In genomic region chr19:41265376-41266153, GRCh38 we compare ENCODE assay signal across 8 cellular contexts. TPM values are rescaled to one million over a fixed set of nuclear protein-coding genes. Genes with fewer than 3 reads are reported as not detected.
DNase-seq lines count a peak whose midpoint lies in the region; ATAC-seq and TF ChIP-seq lines count a peak whose summit lies in the region.

No MANE protein-coding gene starts in this region.

- peaks cover 39% of the 10 kb centered on the region for H3K36me3 Mint-ChIP-seq in activated CD4-positive, alpha-beta T cell treated with anti-CD3 and anti-CD28 coated beads for 36 hours (ENCODE audit: low read depth)

- H3K36me3 ChIP-seq in SU-DHL-6 (ENCODE audit: low read length): peaks cover 5% of the 10 kb centered on the region
- peaks cover 25% of the 10 kb centered on the region for H3K36me3 ChIP-seq in ectodermal cell (ENCODE audit: control insufficient read depth, insufficient read depth, low read length)

- peak overlapping the region; percentile 100 for H3K9ac ChIP-seq in SU-DHL-6 (ENCODE audit: low read length)

- no peak for TF ChIP-seq CTCF in SU-DHL-6 (IDR thresholded peaks at IDR 0.05; ENCODE audit: insufficient read depth, low read length, poor library complexity, severe bottlenecking)

- H3K27ac Mint-ChIP-seq in activated CD4-positive, alpha-beta T cell treated with anti-CD3 and anti-CD28 coated beads for 36 hours: peak overlapping the region; percentile 100

- intact Hi-C loops in activated CD4-positive, alpha-beta T cell treated with anti-CD3 and anti-CD28 coated beads for 36 hours (cut with DNase I, micrococcal nuclease): no loop called here

- POLR2A ChIA-PET in activated CD4-positive, alpha-beta T cell treated with anti-CD3 and anti-CD28 coated beads for 36 hours (lab: Charles Lee): interaction anchor here (0.7 to 2.0 kb wide), 3 partner anchors 36 to 174 kb away, joined by 3 to 7 read pairs (median 3); partner anchors contain the start of gene DMAC2

- H3K4me1 Mint-ChIP-seq in activated CD4-positive, alpha-beta T cell treated with anti-CD3 and anti-CD28 coated beads for 36 hours: peaks cover 34% of the 10 kb centered on the region

- H3K79me2 ChIP-seq in SU-DHL-6 (ENCODE audit: insufficient read depth, low read length): peaks cover 51% of the 10 kb centered on the region

- H3K9me3 ChIP-seq in SU-DHL-6 (ENCODE audit: insufficient read depth, low read length) (no peaks in the 10 kb centered on the region), ectodermal cell (ENCODE audit: control insufficient read depth, low read length) (no peaks in the 10 kb centered on the region)

- WGBS in ectodermal cell, 2 experiments: 15 to 22% methylated on average over 17 of the region's 17 CpGs

- peak overlapping the region; percentile 87 for H3K27ac ChIP-seq in SU-DHL-6 (ENCODE audit: low read depth, low read length)
- no peak overlapping the region for H3K27ac ChIP-seq in ectodermal cell (ENCODE audit: insufficient read depth, low read depth, low read length, poor library complexity, severe bottlenecking)

- H3K9me2 ChIP-seq in SU-DHL-6 (replicated peaks; ENCODE audit: insufficient read depth, low read length): no peaks in the 10 kb centered on the region

- CTCF ChIA-PET in activated CD4-positive, alpha-beta T cell treated with anti-CD3 and anti-CD28 coated beads for 36 hours (lab: Charles Lee): interaction anchor here (0.9 to 2.4 kb wide), 3 partner anchors 37 to 86 kb away, joined by 3 to 7 read pairs (median 3); no protein-coding TSS in a partner anchor

- H3K27me3 ChIP-seq in SU-DHL-6 (ENCODE audit: low read length) (no peaks in the 10 kb centered on the region), ectodermal cell (ENCODE audit: control insufficient read depth, insufficient read depth, low read length, poor library complexity, severe bottlenecking) (no peaks in the 10 kb centered on the region)

- H3K9me3 Mint-ChIP-seq in activated CD4-positive, alpha-beta T cell treated with anti-CD3 and anti-CD28 coated beads for 36 hours (ENCODE audit: low read depth): no peaks in the 10 kb centered on the region

- H3K4me3 ChIP-seq in SU-DHL-6 (ENCODE audit: insufficient read depth, low read length, poor library complexity, severe bottlenecking) (peak overlapping the region; percentile 93), ectodermal cell (ENCODE audit: insufficient read depth, low read depth, low read length) (peak overlapping the region; percentile 88)

- H3K4me3 Mint-ChIP-seq in activated CD4-positive, alpha-beta T cell treated with anti-CD3 and anti-CD28 coated beads for 36 hours: peak overlapping the region; percentile 95

- H3K27me3 Mint-ChIP-seq in activated CD4-positive, alpha-beta T cell treated with anti-CD3 and anti-CD28 coated beads for 36 hours: no peaks in the 10 kb centered on the region

- no peak for ATAC-seq in activated CD4-positive, alpha-beta T cell treated with anti-CD3 and anti-CD28 coated beads for 36 hours
- no peak for ATAC-seq in HG03108 (IDR thresholded peaks at IDR 0.05; ENCODE audit: unreplicated experiment)
- ATAC-seq in HG02759 (IDR thresholded peaks at IDR 0.05; ENCODE audit: unreplicated experiment): no peak

- H3K4me2 ChIP-seq in SU-DHL-6 (ENCODE audit: low read depth, low read length, poor library complexity, severe bottlenecking): peak overlapping the region; percentile 93

- DNase-seq in activated CD4-positive, alpha-beta T cell treated with anti-CD3 and anti-CD28 coated beads for 36 hours: peak; percentile 20
- DNase-seq in activated CD4-positive, alpha-beta T cell treated with anti-CD3 and anti-CD28 coated beads for 1 hour: no peak
- DNase-seq in myocyte (ENCODE audit: low read depth): peak; percentile 35
- no peak for DNase-seq in NOMO-1 treated with DMSO at 0.1 percent for 48 hours (lab: John Stamatoyannopoulos, UW; ENCODE audit: unreplicated experiment)

- H3K4me1 ChIP-seq in ectodermal cell (ENCODE audit: control insufficient read depth, insufficient read depth, low read length): peaks cover 9% of the 10 kb centered on the region

- H2AFZ ChIP-seq in SU-DHL-6 (ENCODE audit: low read depth, low read length, severe bottlenecking): no peak overlapping the region

- H4K20me1 ChIP-seq in SU-DHL-6 (ENCODE audit: low read depth, low read length): no peaks in the 10 kb centered on the region

- peaks cover 11% of the 10 kb centered on the region; the same call in 1 of the 2 replicates for H3F3A ChIP-seq in SU-DHL-6 (ENCODE audit: insufficient read depth)

RNA-seq across cellular contexts. Expression of gene HNRNPUL1, which starts 1.4 kb away (rescaled TPM):
- 100 to 1,000 TPM; 263 to 312 TPM for total RNA-seq in activated CD4-positive, alpha-beta T cell treated with anti-CD3 and anti-CD28 coated beads for 36 hours
- 253 TPM for polyA plus RNA-seq in ectodermal cell (2013, experiment 1 of 4)
- 257 TPM for polyA plus RNA-seq in ectodermal cell (2013, experiment 2 of 4)
- polyA plus RNA-seq in ectodermal cell (2013, experiment 3 of 4): 199 TPM
- polyA plus RNA-seq in ectodermal cell (2013, experiment 4 of 4): 224 TPM
- total RNA-seq in myocyte: 78.6 and 81.4 TPM in 2 replicates
- polyA plus RNA-seq in myocyte (2012): 112 TPM

RNA-seq across cellular contexts. Expression of gene CCDC97, which starts 44.4 kb away (rescaled TPM):
- 10 to 100 TPM; 21.2 to 21.4 TPM for total RNA-seq in activated CD4-positive, alpha-beta T cell treated with anti-CD3 and anti-CD28 coated beads for 36 hours
- 37.0 TPM for polyA plus RNA-seq in ectodermal cell (2013, experiment 1 of 4)
- 46.9 TPM for polyA plus RNA-seq in ectodermal cell (2013, experiment 2 of 4)
- 32.0 TPM for polyA plus RNA-seq in ectodermal cell (2013, experiment 3 of 4)
- 35.4 TPM for polyA plus RNA-seq in ectodermal cell (2013, experiment 4 of 4)
- total RNA-seq in myocyte: 16.0 and 17.4 TPM in 2 replicates
- polyA plus RNA-seq in myocyte (2012): 19.4 TPM

RNA-seq across cellular contexts. Expression of gene AXL, which starts 46.5 kb away (rescaled TPM):
- under 1 TPM; 0.28 to 0.50 TPM for total RNA-seq in activated CD4-positive, alpha-beta T cell treated with anti-CD3 and anti-CD28 coated beads for 36 hours
- 35.5 TPM for polyA plus RNA-seq in ectodermal cell (2013, experiment 1 of 4)
- 43.3 TPM for polyA plus RNA-seq in ectodermal cell (2013, experiment 2 of 4)
- 31.7 TPM for polyA plus RNA-seq in ectodermal cell (2013, experiment 3 of 4)
- polyA plus RNA-seq in ectodermal cell (2013, experiment 4 of 4): 36.9 TPM
- total RNA-seq in myocyte: 24.8 and 27.0 TPM in 2 replicates
- polyA plus RNA-seq in myocyte (2012): 71.0 TPM

Comparison
In these comparisons a context has a peak if more than half of its experiments do, and no peak if none do; other contexts are left out.
1. DNase-seq: peak in activated CD4-positive, alpha-beta T cell treated with anti-CD3 and anti-CD28 coated beads for 36 hours (single experiment) and myocyte (single experiment); none in activated CD4-positive, alpha-beta T cell treated with anti-CD3 and anti-CD28 coated beads for 1 hour (single experiment) and NOMO-1 treated with DMSO at 0.1 percent for 48 hours (single experiment).
2. RNA of gene AXL, which starts 46.5 kb away (total RNA-seq): 24.8 to 27.0 TPM in myocyte; 0.28 to 0.50 TPM in activated CD4-positive, alpha-beta T cell treated with anti-CD3 and anti-CD28 coated beads for 36 hours; every median in the first group is over 10 times any median in the second.